Comparison of ENCODE assay signal across 2 cellular contexts in the genomic region with DNA sequence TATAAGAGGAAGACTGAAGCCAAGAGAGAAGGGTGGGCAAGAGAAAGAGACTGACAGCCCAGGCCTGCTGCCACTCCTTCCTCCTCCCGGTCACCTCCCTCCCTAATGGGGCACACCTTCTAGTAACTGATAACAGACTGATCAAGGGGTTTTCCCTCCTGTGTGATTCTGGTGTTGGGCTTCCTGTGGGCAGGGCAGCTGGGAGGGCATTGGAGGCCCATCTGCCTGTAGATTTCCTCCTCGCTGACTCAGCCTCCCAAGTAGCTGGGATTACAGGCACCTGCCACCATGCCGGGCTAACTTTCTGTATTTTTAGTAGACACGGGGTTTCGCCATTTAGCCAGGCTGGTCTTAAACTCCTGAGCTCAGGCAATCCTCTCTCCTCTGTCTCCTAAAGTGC.
TF ChIP-seq lines count a peak whose summit lies in the region.

No MANE protein-coding gene starts in this region.

TF ChIP-seq in K562, 482 proteins besides CTCF, POLR2A, EP300 and RAD21 (continued from another document):
- TF ChIP-seq XRCC4 (IDR thresholded peaks at IDR 0.05; ENCODE audit: extremely low read depth, insufficient read depth, insufficient read length) = no peak
- TF ChIP-seq, protein P1, sequence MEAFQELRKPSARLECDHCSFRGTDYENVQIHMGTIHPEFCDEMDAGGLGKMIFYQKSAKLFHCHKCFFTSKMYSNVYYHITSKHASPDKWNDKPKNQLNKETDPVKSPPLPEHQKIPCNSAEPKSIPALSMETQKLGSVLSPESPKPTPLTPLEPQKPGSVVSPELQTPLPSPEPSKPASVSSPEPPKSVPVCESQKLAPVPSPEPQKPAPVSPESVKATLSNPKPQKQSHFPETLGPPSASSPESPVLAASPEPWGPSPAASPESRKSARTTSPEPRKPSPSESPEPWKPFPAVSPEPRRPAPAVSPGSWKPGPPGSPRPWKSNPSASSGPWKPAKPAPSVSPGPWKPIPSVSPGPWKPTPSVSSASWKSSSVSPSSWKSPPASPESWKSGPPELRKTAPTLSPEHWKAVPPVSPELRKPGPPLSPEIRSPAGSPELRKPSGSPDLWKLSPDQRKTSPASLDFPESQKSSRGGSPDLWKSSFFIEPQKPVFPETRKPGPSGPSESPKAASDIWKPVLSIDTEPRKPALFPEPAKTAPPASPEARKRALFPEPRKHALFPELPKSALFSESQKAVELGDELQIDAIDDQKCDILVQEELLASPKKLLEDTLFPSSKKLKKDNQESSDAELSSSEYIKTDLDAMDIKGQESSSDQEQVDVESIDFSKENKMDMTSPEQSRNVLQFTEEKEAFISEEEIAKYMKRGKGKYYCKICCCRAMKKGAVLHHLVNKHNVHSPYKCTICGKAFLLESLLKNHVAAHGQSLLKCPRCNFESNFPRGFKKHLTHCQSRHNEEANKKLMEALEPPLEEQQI (IDR thresholded peaks at IDR 0.05) = no peak
- TF ChIP-seq, protein P2, sequence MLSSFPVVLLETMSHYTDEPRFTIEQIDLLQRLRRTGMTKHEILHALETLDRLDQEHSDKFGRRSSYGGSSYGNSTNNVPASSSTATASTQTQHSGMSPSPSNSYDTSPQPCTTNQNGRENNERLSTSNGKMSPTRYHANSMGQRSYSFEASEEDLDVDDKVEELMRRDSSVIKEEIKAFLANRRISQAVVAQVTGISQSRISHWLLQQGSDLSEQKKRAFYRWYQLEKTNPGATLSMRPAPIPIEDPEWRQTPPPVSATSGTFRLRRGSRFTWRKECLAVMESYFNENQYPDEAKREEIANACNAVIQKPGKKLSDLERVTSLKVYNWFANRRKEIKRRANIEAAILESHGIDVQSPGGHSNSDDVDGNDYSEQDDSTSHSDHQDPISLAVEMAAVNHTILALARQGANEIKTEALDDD (IDR thresholded peaks at IDR 0.05) = no peak
- TF ChIP-seq, protein P3, sequence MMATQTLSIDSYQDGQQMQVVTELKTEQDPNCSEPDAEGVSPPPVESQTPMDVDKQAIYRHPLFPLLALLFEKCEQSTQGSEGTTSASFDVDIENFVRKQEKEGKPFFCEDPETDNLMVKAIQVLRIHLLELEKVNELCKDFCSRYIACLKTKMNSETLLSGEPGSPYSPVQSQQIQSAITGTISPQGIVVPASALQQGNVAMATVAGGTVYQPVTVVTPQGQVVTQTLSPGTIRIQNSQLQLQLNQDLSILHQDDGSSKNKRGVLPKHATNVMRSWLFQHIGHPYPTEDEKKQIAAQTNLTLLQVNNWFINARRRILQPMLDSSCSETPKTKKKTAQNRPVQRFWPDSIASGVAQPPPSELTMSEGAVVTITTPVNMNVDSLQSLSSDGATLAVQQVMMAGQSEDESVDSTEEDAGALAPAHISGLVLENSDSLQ (IDR thresholded peaks at IDR 0.05) = 0 out of 2 replicates have a peak, but pooled peaks have one; percentile 14
- TF ChIP-seq, protein P4, sequence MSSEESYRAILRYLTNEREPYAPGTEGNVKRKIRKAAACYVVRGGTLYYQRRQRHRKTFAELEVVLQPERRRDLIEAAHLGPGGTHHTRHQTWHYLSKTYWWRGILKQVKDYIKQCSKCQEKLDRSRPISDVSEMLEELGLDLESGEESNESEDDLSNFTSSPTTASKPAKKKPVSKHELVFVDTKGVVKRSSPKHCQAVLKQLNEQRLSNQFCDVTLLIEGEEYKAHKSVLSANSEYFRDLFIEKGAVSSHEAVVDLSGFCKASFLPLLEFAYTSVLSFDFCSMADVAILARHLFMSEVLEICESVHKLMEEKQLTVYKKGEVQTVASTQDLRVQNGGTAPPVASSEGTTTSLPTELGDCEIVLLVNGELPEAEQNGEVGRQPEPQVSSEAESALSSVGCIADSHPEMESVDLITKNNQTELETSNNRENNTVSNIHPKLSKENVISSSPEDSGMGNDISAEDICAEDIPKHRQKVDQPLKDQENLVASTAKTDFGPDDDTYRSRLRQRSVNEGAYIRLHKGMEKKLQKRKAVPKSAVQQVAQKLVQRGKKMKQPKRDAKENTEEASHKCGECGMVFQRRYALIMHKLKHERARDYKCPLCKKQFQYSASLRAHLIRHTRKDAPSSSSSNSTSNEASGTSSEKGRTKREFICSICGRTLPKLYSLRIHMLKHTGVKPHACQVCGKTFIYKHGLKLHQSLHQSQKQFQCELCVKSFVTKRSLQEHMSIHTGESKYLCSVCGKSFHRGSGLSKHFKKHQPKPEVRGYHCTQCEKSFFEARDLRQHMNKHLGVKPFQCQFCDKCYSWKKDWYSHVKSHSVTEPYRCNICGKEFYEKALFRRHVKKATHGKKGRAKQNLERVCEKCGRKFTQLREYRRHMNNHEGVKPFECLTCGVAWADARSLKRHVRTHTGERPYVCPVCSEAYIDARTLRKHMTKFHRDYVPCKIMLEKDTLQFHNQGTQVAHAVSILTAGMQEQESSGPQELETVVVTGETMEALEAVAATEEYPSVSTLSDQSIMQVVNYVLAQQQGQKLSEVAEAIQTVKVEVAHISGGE (CRISPR knock-in tag; IDR thresholded peaks at IDR 0.05) = peak in 1 of 3 experiments; percentile 53; a peak in 1 of 6 replicates
- TF ChIP-seq, protein P5, sequence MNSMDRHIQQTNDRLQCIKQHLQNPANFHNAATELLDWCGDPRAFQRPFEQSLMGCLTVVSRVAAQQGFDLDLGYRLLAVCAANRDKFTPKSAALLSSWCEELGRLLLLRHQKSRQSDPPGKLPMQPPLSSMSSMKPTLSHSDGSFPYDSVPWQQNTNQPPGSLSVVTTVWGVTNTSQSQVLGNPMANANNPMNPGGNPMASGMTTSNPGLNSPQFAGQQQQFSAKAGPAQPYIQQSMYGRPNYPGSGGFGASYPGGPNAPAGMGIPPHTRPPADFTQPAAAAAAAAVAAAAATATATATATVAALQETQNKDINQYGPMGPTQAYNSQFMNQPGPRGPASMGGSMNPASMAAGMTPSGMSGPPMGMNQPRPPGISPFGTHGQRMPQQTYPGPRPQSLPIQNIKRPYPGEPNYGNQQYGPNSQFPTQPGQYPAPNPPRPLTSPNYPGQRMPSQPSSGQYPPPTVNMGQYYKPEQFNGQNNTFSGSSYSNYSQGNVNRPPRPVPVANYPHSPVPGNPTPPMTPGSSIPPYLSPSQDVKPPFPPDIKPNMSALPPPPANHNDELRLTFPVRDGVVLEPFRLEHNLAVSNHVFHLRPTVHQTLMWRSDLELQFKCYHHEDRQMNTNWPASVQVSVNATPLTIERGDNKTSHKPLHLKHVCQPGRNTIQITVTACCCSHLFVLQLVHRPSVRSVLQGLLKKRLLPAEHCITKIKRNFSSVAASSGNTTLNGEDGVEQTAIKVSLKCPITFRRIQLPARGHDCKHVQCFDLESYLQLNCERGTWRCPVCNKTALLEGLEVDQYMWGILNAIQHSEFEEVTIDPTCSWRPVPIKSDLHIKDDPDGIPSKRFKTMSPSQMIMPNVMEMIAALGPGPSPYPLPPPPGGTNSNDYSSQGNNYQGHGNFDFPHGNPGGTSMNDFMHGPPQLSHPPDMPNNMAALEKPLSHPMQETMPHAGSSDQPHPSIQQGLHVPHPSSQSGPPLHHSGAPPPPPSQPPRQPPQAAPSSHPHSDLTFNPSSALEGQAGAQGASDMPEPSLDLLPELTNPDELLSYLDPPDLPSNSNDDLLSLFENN (IDR thresholded peaks at IDR 0.05; ENCODE audit: low read depth in 2 of 2, low read length in 2 of 2) = no peak
- no peak for TF ChIP-seq ZNF551 (CRISPR knock-in tag; IDR thresholded peaks at IDR 0.05)
- TF ChIP-seq MCM2 (IDR thresholded peaks at IDR 0.05; ENCODE audit: low read depth) = no peak
- no peak for TF ChIP-seq NCOA2 (IDR thresholded peaks at IDR 0.05; ENCODE audit: partially characterized antibody in 2 of 2)

TF ChIP-seq in GM23338, 12 proteins besides CTCF, POLR2A, EP300 and RAD21 (continued from another document):
- TF ChIP-seq ZNF331 (CRISPR knock-in tag; IDR thresholded peaks at IDR 0.05; ENCODE audit: low read depth) (no peak), ZNF114 (CRISPR knock-in tag; IDR thresholded peaks at IDR 0.05) (no peak), EZH2phosphoT487 (IDR thresholded peaks at IDR 0.05; ENCODE audit: unreplicated experiment) (no peak), EZH2 (IDR thresholded peaks at IDR 0.05; ENCODE audit: low read depth, unreplicated experiment) (no peak), POLR2AphosphoS5 (IDR thresholded peaks at IDR 0.05; ENCODE audit: low read depth) (no peak)
- TF ChIP-seq, protein P6, sequence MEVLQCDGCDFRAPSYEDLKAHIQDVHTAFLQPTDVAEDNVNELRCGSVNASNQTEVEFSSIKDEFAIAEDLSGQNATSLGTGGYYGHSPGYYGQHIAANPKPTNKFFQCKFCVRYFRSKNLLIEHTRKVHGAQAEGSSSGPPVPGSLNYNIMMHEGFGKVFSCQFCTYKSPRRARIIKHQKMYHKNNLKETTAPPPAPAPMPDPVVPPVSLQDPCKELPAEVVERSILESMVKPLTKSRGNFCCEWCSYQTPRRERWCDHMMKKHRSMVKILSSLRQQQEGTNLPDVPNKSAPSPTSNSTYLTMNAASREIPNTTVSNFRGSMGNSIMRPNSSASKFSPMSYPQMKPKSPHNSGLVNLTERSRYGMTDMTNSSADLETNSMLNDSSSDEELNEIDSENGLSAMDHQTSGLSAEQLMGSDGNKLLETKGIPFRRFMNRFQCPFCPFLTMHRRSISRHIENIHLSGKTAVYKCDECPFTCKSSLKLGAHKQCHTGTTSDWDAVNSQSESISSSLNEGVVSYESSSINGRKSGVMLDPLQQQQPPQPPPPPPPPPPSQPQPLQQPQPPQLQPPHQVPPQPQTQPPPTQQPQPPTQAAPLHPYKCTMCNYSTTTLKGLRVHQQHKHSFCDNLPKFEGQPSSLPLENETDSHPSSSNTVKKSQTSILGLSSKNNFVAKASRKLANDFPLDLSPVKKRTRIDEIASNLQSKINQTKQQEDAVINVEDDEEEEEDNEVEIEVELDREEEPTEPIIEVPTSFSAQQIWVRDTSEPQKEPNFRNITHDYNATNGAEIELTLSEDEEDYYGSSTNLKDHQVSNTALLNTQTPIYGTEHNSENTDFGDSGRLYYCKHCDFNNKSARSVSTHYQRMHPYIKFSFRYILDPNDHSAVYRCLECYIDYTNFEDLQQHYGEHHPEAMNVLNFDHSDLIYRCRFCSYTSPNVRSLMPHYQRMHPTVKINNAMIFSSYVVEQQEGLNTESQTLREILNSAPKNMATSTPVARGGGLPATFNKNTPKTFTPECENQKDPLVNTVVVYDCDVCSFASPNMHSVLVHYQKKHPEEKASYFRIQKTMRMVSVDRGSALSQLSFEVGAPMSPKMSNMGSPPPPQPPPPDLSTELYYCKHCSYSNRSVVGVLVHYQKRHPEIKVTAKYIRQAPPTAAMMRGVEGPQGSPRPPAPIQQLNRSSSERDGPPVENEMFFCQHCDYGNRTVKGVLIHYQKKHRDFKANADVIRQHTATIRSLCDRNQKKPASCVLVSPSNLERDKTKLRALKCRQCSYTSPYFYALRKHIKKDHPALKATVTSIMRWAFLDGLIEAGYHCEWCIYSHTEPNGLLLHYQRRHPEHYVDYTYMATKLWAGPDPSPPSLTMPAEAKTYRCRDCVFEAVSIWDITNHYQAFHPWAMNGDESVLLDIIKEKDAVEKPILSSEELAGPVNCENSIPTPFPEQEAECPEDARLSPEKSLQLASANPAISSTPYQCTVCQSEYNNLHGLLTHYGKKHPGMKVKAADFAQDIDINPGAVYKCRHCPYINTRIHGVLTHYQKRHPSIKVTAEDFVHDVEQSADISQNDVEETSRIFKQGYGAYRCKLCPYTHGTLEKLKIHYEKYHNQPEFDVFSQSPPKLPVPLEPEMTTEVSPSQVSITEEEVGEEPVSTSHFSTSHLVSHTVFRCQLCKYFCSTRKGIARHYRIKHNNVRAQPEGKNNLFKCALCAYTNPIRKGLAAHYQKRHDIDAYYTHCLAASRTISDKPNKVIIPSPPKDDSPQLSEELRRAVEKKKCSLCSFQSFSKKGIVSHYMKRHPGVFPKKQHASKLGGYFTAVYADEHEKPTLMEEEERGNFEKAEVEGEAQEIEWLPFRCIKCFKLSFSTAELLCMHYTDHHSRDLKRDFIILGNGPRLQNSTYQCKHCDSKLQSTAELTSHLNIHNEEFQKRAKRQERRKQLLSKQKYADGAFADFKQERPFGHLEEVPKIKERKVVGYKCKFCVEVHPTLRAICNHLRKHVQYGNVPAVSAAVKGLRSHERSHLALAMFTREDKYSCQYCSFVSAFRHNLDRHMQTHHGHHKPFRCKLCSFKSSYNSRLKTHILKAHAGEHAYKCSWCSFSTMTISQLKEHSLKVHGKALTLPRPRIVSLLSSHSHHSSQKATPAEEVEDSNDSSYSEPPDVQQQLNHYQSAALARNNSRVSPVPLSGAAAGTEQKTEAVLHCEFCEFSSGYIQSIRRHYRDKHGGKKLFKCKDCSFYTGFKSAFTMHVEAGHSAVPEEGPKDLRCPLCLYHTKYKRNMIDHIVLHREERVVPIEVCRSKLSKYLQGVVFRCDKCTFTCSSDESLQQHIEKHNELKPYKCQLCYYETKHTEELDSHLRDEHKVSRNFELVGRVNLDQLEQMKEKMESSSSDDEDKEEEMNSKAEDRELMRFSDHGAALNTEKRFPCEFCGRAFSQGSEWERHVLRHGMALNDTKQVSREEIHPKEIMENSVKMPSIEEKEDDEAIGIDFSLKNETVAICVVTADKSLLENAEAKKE (CRISPR knock-in tag; IDR thresholded peaks at IDR 0.05) = no peak
- TF ChIP-seq, protein P7, sequence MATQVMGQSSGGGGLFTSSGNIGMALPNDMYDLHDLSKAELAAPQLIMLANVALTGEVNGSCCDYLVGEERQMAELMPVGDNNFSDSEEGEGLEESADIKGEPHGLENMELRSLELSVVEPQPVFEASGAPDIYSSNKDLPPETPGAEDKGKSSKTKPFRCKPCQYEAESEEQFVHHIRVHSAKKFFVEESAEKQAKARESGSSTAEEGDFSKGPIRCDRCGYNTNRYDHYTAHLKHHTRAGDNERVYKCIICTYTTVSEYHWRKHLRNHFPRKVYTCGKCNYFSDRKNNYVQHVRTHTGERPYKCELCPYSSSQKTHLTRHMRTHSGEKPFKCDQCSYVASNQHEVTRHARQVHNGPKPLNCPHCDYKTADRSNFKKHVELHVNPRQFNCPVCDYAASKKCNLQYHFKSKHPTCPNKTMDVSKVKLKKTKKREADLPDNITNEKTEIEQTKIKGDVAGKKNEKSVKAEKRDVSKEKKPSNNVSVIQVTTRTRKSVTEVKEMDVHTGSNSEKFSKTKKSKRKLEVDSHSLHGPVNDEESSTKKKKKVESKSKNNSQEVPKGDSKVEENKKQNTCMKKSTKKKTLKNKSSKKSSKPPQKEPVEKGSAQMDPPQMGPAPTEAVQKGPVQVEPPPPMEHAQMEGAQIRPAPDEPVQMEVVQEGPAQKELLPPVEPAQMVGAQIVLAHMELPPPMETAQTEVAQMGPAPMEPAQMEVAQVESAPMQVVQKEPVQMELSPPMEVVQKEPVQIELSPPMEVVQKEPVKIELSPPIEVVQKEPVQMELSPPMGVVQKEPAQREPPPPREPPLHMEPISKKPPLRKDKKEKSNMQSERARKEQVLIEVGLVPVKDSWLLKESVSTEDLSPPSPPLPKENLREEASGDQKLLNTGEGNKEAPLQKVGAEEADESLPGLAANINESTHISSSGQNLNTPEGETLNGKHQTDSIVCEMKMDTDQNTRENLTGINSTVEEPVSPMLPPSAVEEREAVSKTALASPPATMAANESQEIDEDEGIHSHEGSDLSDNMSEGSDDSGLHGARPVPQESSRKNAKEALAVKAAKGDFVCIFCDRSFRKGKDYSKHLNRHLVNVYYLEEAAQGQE (IDR thresholded peaks at IDR 0.05; ENCODE audit: unreplicated experiment) = no peak
